In the genomic region with DNA sequence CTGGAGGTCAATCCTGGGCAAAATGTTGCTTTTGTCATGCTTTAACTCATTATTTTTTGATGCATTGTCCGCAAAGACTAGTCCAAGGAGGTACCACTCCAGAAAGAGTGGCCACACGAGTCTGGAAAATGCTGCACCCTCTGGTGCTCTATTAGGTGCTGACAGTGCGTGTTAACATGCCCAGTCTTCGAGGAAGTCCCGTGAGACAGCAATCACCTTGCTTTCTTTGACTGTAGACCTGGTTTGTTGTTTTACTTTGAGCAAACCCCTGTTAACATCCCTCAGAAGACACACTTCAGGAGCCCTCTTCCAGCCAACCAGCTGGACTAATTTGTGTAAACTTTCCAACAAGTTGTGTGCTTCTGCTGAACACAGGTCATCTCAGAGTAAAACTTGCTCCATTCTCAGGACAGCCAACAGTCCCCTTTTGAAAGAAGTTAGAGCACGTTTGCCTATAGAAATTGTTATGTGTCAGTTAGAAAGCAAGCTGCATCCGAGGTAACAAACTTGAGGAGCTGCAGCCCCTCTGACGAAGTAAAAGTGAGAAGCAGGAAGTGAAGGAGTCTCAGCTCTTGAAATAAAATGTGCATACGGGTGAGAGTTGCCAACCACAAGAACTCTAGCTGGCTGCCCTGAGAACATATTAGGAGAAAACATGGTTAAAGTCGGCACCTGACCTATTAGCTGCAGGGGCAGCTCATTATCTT, we compare ENCODE assay signal across 11 cellular contexts.
DNase-seq lines count a peak whose midpoint lies in the region; ATAC-seq and TF ChIP-seq lines count a peak whose summit lies in the region.
"Had no signal": no experiment of that assay in that cellular context is flagged by ENCODE, and none has a peak within 500 bp of the region (broad histone marks: within the 10 kb centered on the region; RNA-seq: fewer than 3 reads in every experiment).

No MANE protein-coding gene starts in this region.

- H3K27me3 Mint-ChIP-seq in IgD-negative memory B cell: no peaks in the 10 kb centered on the region
- no peaks in the 10 kb centered on the region for H3K27me3 Mint-ChIP-seq in activated T-cell treated with anti-CD3 and anti-CD28 coated beads, Interleukin-2, amount 50 U/mL, for 72 hours (ENCODE audit: low read depth)
- H3K27me3 Mint-ChIP-seq in natural killer cell (ENCODE audit: low read depth in 2 of 2): peaks cover 0 to 7% of the 10 kb centered on the region in 2 donors

- no peak overlapping the region for H3K4ac ChIP-seq in mesenchymal stem cell (ENCODE audit: low read depth in 1 of 2, low read length in 2 of 2)

- no peak overlapping the region for H2AFZ ChIP-seq in mesenchymal stem cell (ENCODE audit: low read depth, low read length)

- H2BK15ac ChIP-seq in mesenchymal stem cell (ENCODE audit: low read depth, poor library complexity, severe bottlenecking): no peak overlapping the region

- H3K4me3 Mint-ChIP-seq in IgD-negative memory B cell: peak overlapping the region; percentile 69 to 89 (median 78)
- peak overlapping the region; percentile 62 to 75 for H3K4me3 Mint-ChIP-seq in activated T-cell treated with anti-CD3 and anti-CD28 coated beads, Interleukin-2, amount 50 U/mL, for 72 hours
- H3K4me3 Mint-ChIP-seq in natural killer cell: peak overlapping the region; percentile 78

- ATAC-seq in activated T-cell treated with anti-CD3 and anti-CD28 coated beads, Interleukin-2, amount 50 U/mL, for 72 hours (replicated peaks in 1 of 2): peak; percentile 78 to 79
- ATAC-seq in natural killer cell: peak; percentile 78 to 88 (median 85)
- no peak for ATAC-seq in GM21529 (IDR thresholded peaks at IDR 0.05; ENCODE audit: unreplicated experiment)
- no peak for ATAC-seq in GM18517 (IDR thresholded peaks at IDR 0.05; ENCODE audit: unreplicated experiment)

- H2BK120ac ChIP-seq in mesenchymal stem cell (ENCODE audit: low read depth, low read length): no peak overlapping the region

- H3K27ac Mint-ChIP-seq in IgD-negative memory B cell (peak overlapping the region; percentile 30 to 74 (median 39)), natural killer cell (peak overlapping the region; percentile 74 to 79)
- H3K27ac Mint-ChIP-seq in activated T-cell treated with anti-CD3 and anti-CD28 coated beads, Interleukin-2, amount 50 U/mL, for 72 hours: no peak overlapping the region

- no peak overlapping the region for H3K23ac ChIP-seq in mesenchymal stem cell (ENCODE audit: low read length in 2 of 2)

- H3K36me3 Mint-ChIP-seq in IgD-negative memory B cell (no peaks in the 10 kb centered on the region), natural killer cell (no peaks in the 10 kb centered on the region)
- H3K36me3 Mint-ChIP-seq in activated T-cell treated with anti-CD3 and anti-CD28 coated beads, Interleukin-2, amount 50 U/mL, for 72 hours (ENCODE audit: insufficient read depth in 2 of 2): no peaks in the 10 kb centered on the region

- no peak overlapping the region for H3K14ac ChIP-seq in mesenchymal stem cell (ENCODE audit: low read length in 2 of 2)

- H2AK5ac ChIP-seq in mesenchymal stem cell (ENCODE audit: low read length, severe bottlenecking): no peak overlapping the region

- H4K91ac ChIP-seq in mesenchymal stem cell (ENCODE audit: low read length): no peak overlapping the region

- H3K4me1 Mint-ChIP-seq in IgD-negative memory B cell (peaks cover 32 to 46% (median 34%) of the 10 kb centered on the region in 3 donors), natural killer cell (peaks cover 52 to 56% of the 10 kb centered on the region in 2 donors)
- H3K4me1 Mint-ChIP-seq in activated T-cell treated with anti-CD3 and anti-CD28 coated beads, Interleukin-2, amount 50 U/mL, for 72 hours (ENCODE audit: low read depth): peaks cover 45% of the 10 kb centered on the region

- H3K27ac ChIP-seq in mesenchymal stem cell (ENCODE audit: low read length, poor library complexity, severe bottlenecking): no peak overlapping the region

- H3K4me3 ChIP-seq in mesenchymal stem cell (ENCODE audit: insufficient read depth in 1 of 2, low read depth in 1 of 2, low read length in 2 of 2): no peak overlapping the region

- H3K4me1 ChIP-seq in mesenchymal stem cell (ENCODE audit: control insufficient read depth, insufficient read depth, low read depth, low read length): no peaks in the 10 kb centered on the region

- H3K4me2 ChIP-seq in mesenchymal stem cell (ENCODE audit: low read length, poor library complexity, severe bottlenecking): no peak overlapping the region

- no peak overlapping the region for H2BK12ac ChIP-seq in mesenchymal stem cell (ENCODE audit: low read length in 2 of 2)

- 87% methylated on average over 10 of the region's 10 CpGs for WGBS in mesenchymal stem cell

- H3K18ac ChIP-seq in mesenchymal stem cell (ENCODE audit: low read depth in 1 of 2, low read length in 2 of 2): no peak overlapping the region

- no peak for TF ChIP-seq CTCF in natural killer cell (IDR thresholded peaks at IDR 0.05)

- H3K9ac ChIP-seq in mesenchymal stem cell (ENCODE audit: low read length): no peak overlapping the region

- H3K36me3 ChIP-seq in mesenchymal stem cell (ENCODE audit: control insufficient read depth in 1 of 2, insufficient read depth in 2 of 2, low read depth in 1 of 2, low read length in 2 of 2): no peaks in the 10 kb centered on the region

- peaks cover 33% of the 10 kb centered on the region for H3K79me1 ChIP-seq in mesenchymal stem cell (replicated peaks; ENCODE audit: low read length, poor library complexity, severe bottlenecking)

- H4K8ac ChIP-seq in mesenchymal stem cell (ENCODE audit: low read length): no peak overlapping the region

- DNase-seq in SIG-M5 treated with dmso at 0.1 percent for 504 hours (lab: John Stamatoyannopoulos, UW; ENCODE audit: unreplicated experiment): peak; percentile 22
- DNase-seq in SIG-M5 (lab: John Stamatoyannopoulos, UW): no peak
- peak; percentile 16 to 28 for DNase-seq in activated T-cell treated with anti-CD3 and anti-CD28 coated beads, Interleukin-2, amount 50 U/mL, for 72 hours
- peak; percentile 30 for DNase-seq in natural killer cell
- DNase-seq in mesenchymal stem cell: no peak
- DNase-seq: amniotic stem cell; NCI-H1105 treated with DMSO at 0.1 percent for 48 hours; NK-92 treated with Interleukin-12 subunit alpha and Interleukin-12 subunit beta, amount 100 ng/mL, for 24 hours had no signal

- H3K9me3 Mint-ChIP-seq in IgD-negative memory B cell (no peaks in the 10 kb centered on the region), natural killer cell (no peaks in the 10 kb centered on the region)
- no peaks in the 10 kb centered on the region for H3K9me3 Mint-ChIP-seq in activated T-cell treated with anti-CD3 and anti-CD28 coated beads, Interleukin-2, amount 50 U/mL, for 72 hours

- no peaks in the 10 kb centered on the region for H3K9me3 ChIP-seq in mesenchymal stem cell (ENCODE audit: control insufficient read depth, low read length)

- H2BK5ac ChIP-seq in mesenchymal stem cell (ENCODE audit: low read depth, low read length, poor library complexity, severe bottlenecking): no peak overlapping the region

- intact Hi-C loops in natural killer cell (cut with micrococcal nuclease): loop anchor here (1.0 to 5.0 kb wide), 5 partner anchors 20 to 616 kb away; no protein-coding TSS in a partner anchor

- no peaks in the 10 kb centered on the region for H3K27me3 ChIP-seq in mesenchymal stem cell (ENCODE audit: control insufficient read depth in 1 of 2, insufficient read depth in 1 of 2, low read length in 2 of 2)

Comparison
In these comparisons a context has a peak if more than half of its experiments do, and no peak if none do; other contexts are left out.
1. DNase-seq: peak in SIG-M5 treated with dmso at 0.1 percent for 504 hours (single experiment), activated T-cell treated with anti-CD3 and anti-CD28 coated beads, Interleukin-2, amount 50 U/mL, for 72 hours (2 of 2) and natural killer cell (single experiment); none in SIG-M5 (single experiment) and mesenchymal stem cell (single experiment).
2. ATAC-seq: peak in activated T-cell treated with anti-CD3 and anti-CD28 coated beads, Interleukin-2, amount 50 U/mL, for 72 hours (2 of 2) and natural killer cell (3 of 3); none in GM21529 (single experiment) and GM18517 (single experiment).
3. Peak in every context shown above with its lines, with median percentiles within 50 percentile points of each other: H3K4me3 Mint-ChIP-seq.